ENCODE assay signal across 13 cellular contexts in genomic region chr1:19414490-19414889, GRCh38.
DNase-seq lines count a peak whose midpoint lies in the region; ATAC-seq and TF ChIP-seq lines count a peak whose summit lies in the region.
"Had no signal": no experiment of that assay in that cellular context is flagged by ENCODE, and none has a peak within 500 bp of the region (broad histone marks: within the 10 kb centered on the region; RNA-seq: fewer than 3 reads in every experiment).

No MANE protein-coding gene starts in this region.

- no peaks in the 10 kb centered on the region for H3K9me3 Mint-ChIP-seq in activated T-helper 17 cell treated with anti-CD3 and anti-CD28 coated beads, Interleukin-2, amount 50 U/mL, for 72 hours
- no peaks in the 10 kb centered on the region for H3K9me3 Mint-ChIP-seq in nephron
- H3K9me3 Mint-ChIP-seq: activated B cell treated with CpG ODN at 0.5 μM for 24 hours; activated naive CD4-positive, alpha-beta T cell treated with anti-CD3 and anti-CD28 coated beads for 36 hours; IgD-negative memory B cell had no signal

- H3K4me1 ChIP-seq in tibial nerve = peaks cover 0 to 56% (median 16%) of the 10 kb centered on the region in 4 donors

- no peak for ATAC-seq in activated T-helper 17 cell treated with anti-CD3 and anti-CD28 coated beads, Interleukin-2, amount 50 U/mL, for 72 hours (replicated peaks)
- ATAC-seq in HG03025 (IDR thresholded peaks at IDR 0.05; ENCODE audit: low FRiP score, unreplicated experiment) (no peak), GM18867 (IDR thresholded peaks at IDR 0.05; ENCODE audit: unreplicated experiment) (no peak), HG03457 (IDR thresholded peaks at IDR 0.05; ENCODE audit: unreplicated experiment) (no peak)

- peak overlapping the region in 3 of 4 donors; percentile 13 to 74 (median 60) for H3K27ac ChIP-seq in tibial nerve

- TF ChIP-seq CTCF in nephron (IDR thresholded peaks at IDR 0.05; ENCODE audit: unreplicated experiment in 3 of 3) (no peak), tibial nerve (IDR thresholded peaks at IDR 0.05) (no peak)

- TF ChIP-seq EP300 in tibial nerve (IDR thresholded peaks at IDR 0.05) = peak in 1 of 2 donors; percentile 58

- H3K4me1 Mint-ChIP-seq in activated T-helper 17 cell treated with anti-CD3 and anti-CD28 coated beads, Interleukin-2, amount 50 U/mL, for 72 hours = peaks cover 39% of the 10 kb centered on the region
- peaks cover 69% of the 10 kb centered on the region for H3K4me1 Mint-ChIP-seq in nephron

- DNase-seq in fibroblast of gingiva (ENCODE audit: low read depth) = peak; percentile 73
- no peak for DNase-seq in tibial nerve (ENCODE audit: low spot score in 2 of 2)
- DNase-seq: activated B cell treated with CpG ODN at 0.5 μM for 24 hours; activated naive CD4-positive, alpha-beta T cell treated with anti-CD3 and anti-CD28 coated beads for 36 hours; DND-41; islet precursor cell; NCI-H2171 had no signal

- H3K9me3 ChIP-seq in tibial nerve = no peaks in the 10 kb centered on the region

- 30 to 37% methylated on average over 2 of the region's 2 CpGs for WGBS in tibial nerve, 2 donors

- H3K4me3 Mint-ChIP-seq in activated T-helper 17 cell treated with anti-CD3 and anti-CD28 coated beads, Interleukin-2, amount 50 U/mL, for 72 hours = no peak overlapping the region
- H3K4me3 Mint-ChIP-seq in nephron = no peak overlapping the region
- H3K4me3 Mint-ChIP-seq: activated B cell treated with CpG ODN at 0.5 μM for 24 hours; activated naive CD4-positive, alpha-beta T cell treated with anti-CD3 and anti-CD28 coated beads for 36 hours; IgD-negative memory B cell had no signal

- no peaks in the 10 kb centered on the region for H3K27me3 Mint-ChIP-seq in activated T-helper 17 cell treated with anti-CD3 and anti-CD28 coated beads, Interleukin-2, amount 50 U/mL, for 72 hours
- H3K27me3 Mint-ChIP-seq in nephron (ENCODE audit: low read depth) = no peaks in the 10 kb centered on the region
- H3K27me3 Mint-ChIP-seq: activated B cell treated with CpG ODN at 0.5 μM for 24 hours, IgD-negative memory B cell had no signal

- H3K36me3 ChIP-seq in tibial nerve = peaks cover 0 to 20% (median 7%) of the 10 kb centered on the region in 3 donors

- no peaks in the 10 kb centered on the region for H3K27me3 ChIP-seq in tibial nerve

- H3K27ac Mint-ChIP-seq in activated T-helper 17 cell treated with anti-CD3 and anti-CD28 coated beads, Interleukin-2, amount 50 U/mL, for 72 hours = peak overlapping the region; percentile 58
- H3K27ac Mint-ChIP-seq in nephron = peak overlapping the region in 2 of 3 experiments; percentile 13 to 86
- H3K27ac Mint-ChIP-seq: activated B cell treated with CpG ODN at 0.5 μM for 24 hours; activated naive CD4-positive, alpha-beta T cell treated with anti-CD3 and anti-CD28 coated beads for 36 hours had no signal

- no peak overlapping the region for H3K4me3 ChIP-seq in tibial nerve

- H3K36me3 Mint-ChIP-seq in activated T-helper 17 cell treated with anti-CD3 and anti-CD28 coated beads, Interleukin-2, amount 50 U/mL, for 72 hours (ENCODE audit: low read depth) = peaks cover 92% of the 10 kb centered on the region
- peaks cover 43% of the 10 kb centered on the region for H3K36me3 Mint-ChIP-seq in nephron (ENCODE audit: low read depth)

- TF ChIP-seq POLR2A in tibial nerve (IDR thresholded peaks at IDR 0.05) = no peak
